8 cellular contexts compared by ENCODE assay signal in the genomic region with DNA sequence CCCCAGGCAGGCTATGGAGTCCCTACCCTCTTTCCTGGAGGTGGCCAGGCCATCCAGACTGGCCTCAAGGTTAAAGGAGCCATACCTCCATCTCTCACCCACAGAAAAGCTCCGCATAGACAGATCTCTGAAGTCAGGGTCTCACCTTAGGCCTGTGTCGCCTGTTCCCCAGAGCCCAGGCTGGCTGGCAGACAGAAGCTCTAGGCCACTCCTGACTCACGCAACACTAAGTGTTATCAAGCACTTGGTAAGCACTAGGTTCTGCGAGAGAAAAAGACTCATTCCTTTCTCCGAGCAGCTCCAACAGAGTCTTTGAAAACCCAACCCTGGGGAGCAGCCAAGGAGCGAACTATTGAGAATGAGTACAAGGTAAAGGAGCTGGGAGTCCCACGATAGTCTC. TPM values are rescaled to one million over a fixed set of nuclear protein-coding genes. Genes with fewer than 3 reads are reported as not detected.
DNase-seq lines count a peak whose midpoint lies in the region; ATAC-seq, FAIRE-seq and TF ChIP-seq lines count a peak whose summit lies in the region.

No MANE protein-coding gene starts in this region.

- H3K4me1 ChIP-seq in heart left ventricle: peaks cover 11 to 95% (median 80%) of the 10 kb centered on the region in 12 donors
- H3K4me1 ChIP-seq in GM12878 (ENCODE audit: control insufficient read depth, insufficient read depth, low read length): peaks cover 32% of the 10 kb centered on the region
- H3K4me1 ChIP-seq in mesodermal cell (ENCODE audit: control insufficient read depth, insufficient read depth, low read length, poor library complexity, severe bottlenecking): peaks cover 61% of the 10 kb centered on the region
- H3K4me1 ChIP-seq in uterus: peaks cover 32 to 64% of the 10 kb centered on the region in 2 donors

- H3K4me3 ChIP-seq in heart left ventricle (peak overlapping the region in 9 of 12 donors; percentile 78 to 98 (median 92)), GM12878 (peak overlapping the region; percentile 55; the same call in 1 of the 2 replicates), mesodermal cell (ENCODE audit: extremely low read depth, insufficient read depth, low read length, poor library complexity, severe bottlenecking) (peak overlapping the region; percentile 85), uterus (no peak overlapping the region)

- peak overlapping the region; percentile 63 for H3K4me2 ChIP-seq in GM12878 (ENCODE audit: control insufficient read depth, insufficient read depth)

- peak overlapping the region in 10 of 12 donors; percentile 34 to 100 (median 90) for H3K27ac ChIP-seq in heart left ventricle
- no peak overlapping the region for H3K27ac ChIP-seq in GM12878 (ENCODE audit: control insufficient read depth, insufficient read depth)
- peak overlapping the region; percentile 59 for H3K27ac ChIP-seq in mesodermal cell (ENCODE audit: low read depth, low read length, severe bottlenecking)
- peak overlapping the region; percentile 91 to 99 for H3K27ac ChIP-seq in uterus

- SMC1A ChIA-PET in GM12878 (lab: Charles Lee; ENCODE audit: uncharacterized antibody, unreplicated experiment): interaction anchor here (0.6 to 5.8 kb wide), 17 partner anchors 13 to 230 kb away, joined by 3 to 55 read pairs (median 4); no protein-coding TSS in a partner anchor

- no peaks in the 10 kb centered on the region for H3K27me3 ChIP-seq in heart left ventricle
- no peaks in the 10 kb centered on the region for H3K27me3 ChIP-seq in GM12878 (replicated peaks in 1 of 2; ENCODE audit: control insufficient read depth in 2 of 2, insufficient read depth in 2 of 2, low read length in 1 of 2)
- H3K27me3 ChIP-seq in uterus: no peaks in the 10 kb centered on the region

- peaks cover 100% of the 10 kb centered on the region for H3K79me2 ChIP-seq in GM12878 (ENCODE audit: control insufficient read depth, insufficient read depth, low read length)

- TF ChIP-seq POLR2A in heart left ventricle (IDR thresholded peaks at IDR 0.05) (no peak), GM12878 (IDR thresholded peaks at IDR 0.05; ENCODE audit: low read depth, low read length) (no peak), uterus (IDR thresholded peaks at IDR 0.05) (no peak)

- POLR2A ChIA-PET in GM12878 (lab: Charles Lee): interaction anchor here (0.6 to 7.5 kb wide), 7 partner anchors 14 to 218 kb away, joined by 3 to 71 read pairs (median 3); no protein-coding TSS in a partner anchor

- DNase-seq in heart left ventricle: no peak
- no peak for DNase-seq in Right ventricle myocardium inferior (ENCODE audit: missing footprints)
- DNase-seq in GM12878 (ENCODE audit: low read depth, low spot score): no peak
- peak in 1 of 2 donors; percentile 9 for DNase-seq in uterus
- DNase-seq in left lobe of liver (ENCODE audit: low spot score): no peak
- no peak for DNase-seq in GM19239 (ENCODE audit: insufficient read length, low spot score)
- DNase-seq in NCI-H2029 (lab: John Stamatoyannopoulos, UW): no peak

- in situ Hi-C loops in GM12878 (cut with MboI): loop anchor here (10.0 to 25.0 kb wide), 2 partner anchors 230 to 1343 kb away; a partner anchor contains a TSS

- TF ChIP-seq CTCF in heart left ventricle (IDR thresholded peaks at IDR 0.05): no peak
- no peak for TF ChIP-seq CTCF in GM12878 (IDR thresholded peaks at IDR 0.05 in 2 of 3, conservative IDR thresholded peaks at IDR 0.05 in 1 of 3; ENCODE audit: control insufficient read depth in 2 of 3, extremely low read depth in 1 of 3, insufficient read depth in 1 of 3, low read depth in 3 of 3, low read length in 3 of 3)
- TF ChIP-seq CTCF in uterus (IDR thresholded peaks at IDR 0.05): no peak

- no peak for TF ChIP-seq EP300 in GM12878 (IDR thresholded peaks at IDR 0.05; ENCODE audit: borderline replicate concordance in 1 of 2, control insufficient read depth in 1 of 2, low read depth in 2 of 2, low read length in 2 of 2)

- H4K20me1 ChIP-seq in GM12878 (ENCODE audit: control insufficient read depth, insufficient read depth): peaks cover 4% of the 10 kb centered on the region; the same call in 1 of the 2 replicates

- FAIRE-seq in GM12878 (lab: Jason Lieb, UNC) (no peak), GM19239 (lab: Jason Lieb, UNC) (no peak)

- H3K9me3 ChIP-seq in heart left ventricle: no peaks in the 10 kb centered on the region
- no peaks in the 10 kb centered on the region for H3K9me3 ChIP-seq in GM12878 (replicated peaks; ENCODE audit: control insufficient read depth, insufficient read depth, low read length)
- H3K9me3 ChIP-seq in mesodermal cell (ENCODE audit: control insufficient read depth, low read length): no peaks in the 10 kb centered on the region
- H3K9me3 ChIP-seq in uterus: no peaks in the 10 kb centered on the region

- no TSS peak for BruUV-seq in GM12878 (replicated peaks; lab: Mats Ljungman, UMichigan)

- 56 to 61% (median 59%) methylated on average over 7 of the region's 7 CpGs for WGBS in heart left ventricle, 4 donors
- WGBS in GM12878 (ENCODE audit: insufficient coverage, insufficient replicate concordance, low lambda C conversion rate, missing lambda C conversion rate): 96% methylated on average over 7 of the region's 7 CpGs
- 92% methylated on average over 7 of the region's 7 CpGs for WGBS in mesodermal cell (ENCODE audit: insufficient coverage in 2 of 2), 2 experiments

- no peak overlapping the region for H2AFZ ChIP-seq in GM12878 (ENCODE audit: control insufficient read depth, low read depth, low read length)

- ATAC-seq in heart left ventricle (peak in 2 of 4 donors; percentile 3 to 14), Right ventricle myocardium inferior (no peak), GM12878 (no peak), left lobe of liver (no peak)

- intact Hi-C loops in heart left ventricle (cut with DNase I): loop anchor here in 8 of 10 donors (5.0 to 10.0 kb wide), 9 partner anchors 42 to 270 kb away; no protein-coding TSS in a partner anchor
- intact Hi-C loops in Right ventricle myocardium inferior (cut with DNase I): loop anchor here (2.0 to 5.0 kb wide), 2 partner anchors 102 to 264 kb away; no protein-coding TSS in a partner anchor
- intact Hi-C loops in GM12878 (cut with micrococcal nuclease; ENCODE audit: unreplicated experiment): loop anchor here (5.0 kb wide), 2 partner anchors 218 to 233 kb away; no protein-coding TSS in a partner anchor
- intact Hi-C loops in uterus (cut with DNase I; ENCODE audit: low total_unique reads): loop anchor here (10.0 kb wide), 1 partner anchor 170 kb away; no protein-coding TSS in a partner anchor

- CTCF ChIA-PET in GM12878 (lab: Yijun Ruan, JAX): interaction anchor here (0.7 to 1.5 kb wide), 6 partner anchors 9 to 223 kb away, joined by 3 to 7 read pairs (median 3); no protein-coding TSS in a partner anchor

- RAD21 ChIA-PET in GM12878 (lab: Charles Lee; ENCODE audit: unreplicated experiment): interaction anchor here (0.6 to 4.9 kb wide), 10 partner anchors 11 to 471 kb away, joined by 3 to 41 read pairs (median 6); no protein-coding TSS in a partner anchor

- H3K36me3 ChIP-seq in heart left ventricle: peaks cover 0 to 64% (median 32%) of the 10 kb centered on the region in 9 donors
- H3K36me3 ChIP-seq in GM12878 (ENCODE audit: control insufficient read depth in 2 of 2, insufficient read depth in 2 of 2, low read length in 1 of 2): peaks cover 0 to 9% of the 10 kb centered on the region in 2 experiments
- peaks cover 95% of the 10 kb centered on the region for H3K36me3 ChIP-seq in mesodermal cell (ENCODE audit: control insufficient read depth, insufficient read depth, low read length)
- H3K36me3 ChIP-seq in uterus: no peaks in the 10 kb centered on the region

- no peak for TF ChIP-seq RAD21 in GM12878 (IDR thresholded peaks at IDR 0.05; ENCODE audit: insufficient read depth, low read depth, low read length)

- H3K9ac ChIP-seq in GM12878 (ENCODE audit: control insufficient read depth, insufficient read depth, low read length): no peak overlapping the region

TF ChIP-seq in GM12878, 131 proteins besides CTCF, POLR2A, EP300 and RAD21 (continues in another document):
- TF ChIP-seq ZNF274 (IDR thresholded peaks at IDR 0.05; ENCODE audit: insufficient read depth, insufficient read length) (no peak), SMC3 (IDR thresholded peaks at IDR 0.05; ENCODE audit: borderline replicate concordance, low read length) (no peak), CREM (IDR thresholded peaks at IDR 0.05; ENCODE audit: low read depth) (no peak), BACH1 (IDR thresholded peaks at IDR 0.05; ENCODE audit: borderline replicate concordance) (no peak), NRF1 (conservative IDR thresholded peaks at IDR 0.05; ENCODE audit: low read depth, low read length) (no peak)
- TF ChIP-seq, protein P1, sequence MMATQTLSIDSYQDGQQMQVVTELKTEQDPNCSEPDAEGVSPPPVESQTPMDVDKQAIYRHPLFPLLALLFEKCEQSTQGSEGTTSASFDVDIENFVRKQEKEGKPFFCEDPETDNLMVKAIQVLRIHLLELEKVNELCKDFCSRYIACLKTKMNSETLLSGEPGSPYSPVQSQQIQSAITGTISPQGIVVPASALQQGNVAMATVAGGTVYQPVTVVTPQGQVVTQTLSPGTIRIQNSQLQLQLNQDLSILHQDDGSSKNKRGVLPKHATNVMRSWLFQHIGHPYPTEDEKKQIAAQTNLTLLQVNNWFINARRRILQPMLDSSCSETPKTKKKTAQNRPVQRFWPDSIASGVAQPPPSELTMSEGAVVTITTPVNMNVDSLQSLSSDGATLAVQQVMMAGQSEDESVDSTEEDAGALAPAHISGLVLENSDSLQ (IDR thresholded peaks at IDR 0.05): no peak

RNA-seq across cellular contexts. Expression of a gene that starts 6.1 kb away (rescaled TPM):
- total RNA-seq in heart left ventricle: 10 to 100 TPM; 16.3 to 32.0 (median 19.9) TPM
- 10 to 100 TPM in 1 of 2 donors, 1 to 10 TPM in 1; 9.1 to 21.2 TPM for polyA plus RNA-seq in heart left ventricle
- total RNA-seq in Right ventricle myocardium inferior: 12.0 TPM
- total RNA-seq in GM12878 (2013; cell fraction: nucleolus; rRNA removed): 36.4 and 43.3 TPM in 2 replicates
- 11.7 and 14.8 TPM in 2 replicates for total RNA-seq in GM12878 (2014; rRNA removed)
- total RNA-seq in GM12878 (2014; rRNA removed; fragmentation: Illumina TruSeq; extraction: Trizol): 8.4 and 10.3 TPM in 2 replicates
- total RNA-seq in GM12878 (2021): 13.1 and 14.1 TPM in 2 replicates
- 2.7 TPM for polyA plus RNA-seq in GM12878 (2011; ENCODE audit: low read depth)
- 19.0 and 22.5 TPM in 2 replicates for polyA plus RNA-seq in GM12878 (2011; rRNA removed)
- polyA plus RNA-seq in GM12878 (2011; cell fraction: cytosol; rRNA removed): 24.3 and 24.7 TPM in 2 replicates
- polyA plus RNA-seq in GM12878 (2011; cell fraction: nucleus; rRNA removed): 34.6 and 47.7 TPM in 2 replicates
- 7.3 and 8.5 TPM in 2 replicates for polyA plus RNA-seq in GM12878 (2012)
- 4.3 and 6.4 TPM in 2 replicates for polyA plus RNA-seq in GM12878 (2014; fragmentation: Illumina TruSeq; extraction: Trizol)
- 1 to 10 TPM; 1.3 to 1.8 TPM for polyA plus RNA-seq in GM12878 (2014; fragmentation: Nextera tagmentation; extraction: Ambion mirVana)
- polyA plus RNA-seq in GM12878 (2014; rRNA removed): 8.6 and 9.7 TPM in 2 replicates
- 1 to 10 TPM; 2.0 to 3.8 TPM for polyA plus RNA-seq in GM12878 (2016; fragmentation: Nextera tagmentation; extraction: Ambion mirVana)
- 28.1 and 47.6 TPM in 2 replicates for polyA minus RNA-seq in GM12878 (2011; rRNA and poly(A)+ RNA removed)
- polyA minus RNA-seq in GM12878 (2011; cell fraction: cytosol; rRNA and poly(A)+ RNA removed): 16.8 and 23.7 TPM in 2 replicates
- polyA minus RNA-seq in GM12878 (2011; cell fraction: nucleus; rRNA and poly(A)+ RNA removed): 23.5 and 38.0 TPM in 2 replicates
- polyA plus RNA-seq in mesodermal cell (2013, experiment 1 of 2): 45.1 TPM
- 42.8 TPM for polyA plus RNA-seq in mesodermal cell (2013, experiment 2 of 2)
- total RNA-seq in uterus: 10 to 100 TPM; 22.4 to 48.4 (median 29.3) TPM
- 12.4 TPM for total RNA-seq in left lobe of liver

Comparison
In these comparisons a context has a peak if more than half of its experiments do, and no peak if none do; other contexts are left out.
1. H3K4me3 ChIP-seq: peak in heart left ventricle (9 of 12), GM12878 (single experiment) and mesodermal cell (single experiment); none in uterus (0 of 2).